ENCODE assay signal across 9 cellular contexts in genomic region chr12:120100630-120101029, GRCh38. TPM values are rescaled to one million over a fixed set of nuclear protein-coding genes. Genes with fewer than 3 reads are reported as not detected.
DNase-seq lines count a peak whose midpoint lies in the region; ATAC-seq lines count a peak whose summit lies in the region.
"Had no signal": no experiment of that assay in that cellular context is flagged by ENCODE, and none has a peak within 500 bp of the region (broad histone marks: within the 10 kb centered on the region; RNA-seq: fewer than 3 reads in every experiment).

No MANE protein-coding gene starts in this region.

- DNase-seq in NCI-H1105 (lab: John Stamatoyannopoulos, UW) (peak; percentile 85), cerebellum (ENCODE audit: low spot score) (peak; percentile 69), islet precursor cell (peak; percentile 52), superior temporal gyrus (ENCODE audit: extremely low spot score) (peak; percentile 75), DMS114 treated with DMSO at 0.1 percent for 48 hours (lab: John Stamatoyannopoulos, UW; ENCODE audit: unreplicated experiment) (no peak)
- DNase-seq: activated B cell treated with CpG ODN at 0.5 μM for 24 hours had no signal

- ATAC-seq in GM21786 (IDR thresholded peaks at IDR 0.05; ENCODE audit: unreplicated experiment) = no peak
- no peak for ATAC-seq in HG02852 (IDR thresholded peaks at IDR 0.05; ENCODE audit: unreplicated experiment)
- no peak for ATAC-seq in GM18517 (IDR thresholded peaks at IDR 0.05; ENCODE audit: unreplicated experiment)

RNA-seq across cellular contexts. Expression of gene RAB35, which starts 15.9 kb away (rescaled TPM):
- 21.5 TPM for total RNA-seq in cerebellum
